Comparison of ENCODE assay signal across 1 cellular context in genomic region chr6:73264446-73264845, GRCh38.
TF ChIP-seq lines count a peak whose summit lies in the region.

No MANE protein-coding gene starts in this region.

TF ChIP-seq in GM12878, 131 proteins besides CTCF, POLR2A, EP300 and RAD21 (continued from another document):
- TF ChIP-seq CEBPB (IDR thresholded peaks at IDR 0.05; ENCODE audit: borderline replicate concordance in 1 of 2, low read depth in 2 of 2, low read length in 2 of 2): no peak
- TF ChIP-seq JUND (IDR thresholded peaks at IDR 0.05; ENCODE audit: low read depth, low read length): no peak
- TF ChIP-seq ATF2 (IDR thresholded peaks at IDR 0.05; ENCODE audit: low read length): no peak
- no peak for TF ChIP-seq PAX8 (IDR thresholded peaks at IDR 0.05)
- TF ChIP-seq IRF5 (IDR thresholded peaks at IDR 0.05; ENCODE audit: borderline replicate concordance): no peak
- no peak for TF ChIP-seq STAT1 (conservative IDR thresholded peaks at IDR 0.05)
- no peak for TF ChIP-seq HCFC1 (IDR thresholded peaks at IDR 0.05; ENCODE audit: low read length)
- TF ChIP-seq SMC3 (IDR thresholded peaks at IDR 0.05; ENCODE audit: borderline replicate concordance, low read length): no peak
- TF ChIP-seq YY1 (IDR thresholded peaks at IDR 0.05; ENCODE audit: low read depth, low read length): no peak
- no peak for TF ChIP-seq CREB1 (IDR thresholded peaks at IDR 0.05; ENCODE audit: low read depth)
